Comparison of ENCODE assay signal across 13 cellular contexts in genomic region chr6:136103763-136104311, GRCh38.
DNase-seq lines count a peak whose midpoint lies in the region; ATAC-seq and TF ChIP-seq lines count a peak whose summit lies in the region.
"Had no signal": no experiment of that assay in that cellular context is flagged by ENCODE, and none has a peak within 500 bp of the region (broad histone marks: within the 10 kb centered on the region; RNA-seq: fewer than 3 reads in every experiment).

No MANE protein-coding gene starts in this region.

- H3K9me3 Mint-ChIP-seq in endothelial cell (ENCODE audit: unreplicated experiment), result no peaks in the 10 kb centered on the region
- no peaks in the 10 kb centered on the region for H3K9me3 Mint-ChIP-seq in stimulated activated naive CD8-positive, alpha-beta T cell treated with anti-CD3 and anti-CD28 coated beads, Interleukin-15, amount 100 ng/mL, for 72 hours
- H3K9me3 Mint-ChIP-seq: activated naive CD4-positive, alpha-beta T cell treated with anti-CD3 and anti-CD28 coated beads, Interleukin-2, amount 50 U/mL, for 24 hours had no signal

- H3K4me3 ChIP-seq in H7 (ENCODE audit: insufficient read depth, low read depth, low read length) (no peak overlapping the region), rectal smooth muscle tissue (ENCODE audit: low read length) (peak overlapping the region; percentile 34)

- no peak overlapping the region for H3K9ac ChIP-seq in rectal smooth muscle tissue (ENCODE audit: low read length)

- DNase-seq in H7 (peak; percentile 11), endothelial cell (ENCODE audit: low spot score) (no peak), left kidney (ENCODE audit: low read depth, low spot score) (peak; percentile 58), NCI-H510A (lab: John Stamatoyannopoulos, UW) (no peak)
- DNase-seq in stimulated activated naive CD8-positive, alpha-beta T cell treated with anti-CD3 and anti-CD28 coated beads, Interleukin-15, amount 100 ng/mL, for 72 hours, result no peak

- H3K36me3 Mint-ChIP-seq in endothelial cell (ENCODE audit: low read depth, unreplicated experiment), result no peaks in the 10 kb centered on the region
- H3K36me3 Mint-ChIP-seq: activated naive CD4-positive, alpha-beta T cell treated with anti-CD3 and anti-CD28 coated beads, Interleukin-2, amount 50 U/mL, for 24 hours had no signal

- no peak for TF ChIP-seq CTCF in endothelial cell (IDR thresholded peaks at IDR 0.05; ENCODE audit: unreplicated experiment)

- ATAC-seq in GM21528 (IDR thresholded peaks at IDR 0.05; ENCODE audit: low FRiP score, unreplicated experiment), result no peak
- ATAC-seq in GM19467 (IDR thresholded peaks at IDR 0.05; ENCODE audit: unreplicated experiment), result no peak
- no peak for ATAC-seq in stimulated activated naive CD8-positive, alpha-beta T cell treated with anti-CD3 and anti-CD28 coated beads, Interleukin-15, amount 100 ng/mL, for 72 hours
- ATAC-seq: esophagus mucosa, Panc1 had no signal

- H3K4me1 Mint-ChIP-seq in endothelial cell (ENCODE audit: unreplicated experiment), result peaks cover 34% of the 10 kb centered on the region
- no peaks in the 10 kb centered on the region for H3K4me1 Mint-ChIP-seq in stimulated activated naive CD8-positive, alpha-beta T cell treated with anti-CD3 and anti-CD28 coated beads, Interleukin-15, amount 100 ng/mL, for 72 hours
- H3K4me1 Mint-ChIP-seq: activated naive CD4-positive, alpha-beta T cell treated with anti-CD3 and anti-CD28 coated beads, Interleukin-2, amount 50 U/mL, for 24 hours had no signal

- H3K27ac ChIP-seq in rectal smooth muscle tissue (ENCODE audit: low read depth, low read length), result peak overlapping the region; percentile 64
- H3K27ac ChIP-seq: C4-2B, neutrophil had no signal

- H3K27me3 ChIP-seq in H7 (ENCODE audit: control insufficient read depth, insufficient read depth, low read length) (peaks cover 48% of the 10 kb centered on the region), rectal smooth muscle tissue (ENCODE audit: control insufficient read depth, insufficient read depth, low read length) (no peaks in the 10 kb centered on the region)
- H3K27me3 ChIP-seq: neutrophil had no signal

- no peak overlapping the region for H3K4me3 Mint-ChIP-seq in endothelial cell (ENCODE audit: unreplicated experiment)
- H3K4me3 Mint-ChIP-seq in stimulated activated naive CD8-positive, alpha-beta T cell treated with anti-CD3 and anti-CD28 coated beads, Interleukin-15, amount 100 ng/mL, for 72 hours, result no peak overlapping the region
- H3K4me3 Mint-ChIP-seq: activated naive CD4-positive, alpha-beta T cell treated with anti-CD3 and anti-CD28 coated beads, Interleukin-2, amount 50 U/mL, for 24 hours had no signal

- peak overlapping the region; percentile 83 for H3K27ac Mint-ChIP-seq in endothelial cell (ENCODE audit: unreplicated experiment)
- no peak overlapping the region for H3K27ac Mint-ChIP-seq in stimulated activated naive CD8-positive, alpha-beta T cell treated with anti-CD3 and anti-CD28 coated beads, Interleukin-15, amount 100 ng/mL, for 72 hours
- H3K27ac Mint-ChIP-seq: activated naive CD4-positive, alpha-beta T cell treated with anti-CD3 and anti-CD28 coated beads, Interleukin-2, amount 50 U/mL, for 24 hours had no signal

- no peaks in the 10 kb centered on the region for H3K36me3 ChIP-seq in H7 (replicated peaks; ENCODE audit: control insufficient read depth, insufficient read depth, low read length)
- no peaks in the 10 kb centered on the region for H3K36me3 ChIP-seq in rectal smooth muscle tissue (ENCODE audit: control insufficient read depth, insufficient read depth, low read length)
- H3K36me3 ChIP-seq: neutrophil had no signal

- peaks cover 13% of the 10 kb centered on the region for H3K4me1 ChIP-seq in rectal smooth muscle tissue (ENCODE audit: control insufficient read depth, insufficient read depth, low read length)

- H3K27me3 Mint-ChIP-seq in endothelial cell (ENCODE audit: unreplicated experiment), result no peaks in the 10 kb centered on the region
- no peaks in the 10 kb centered on the region for H3K27me3 Mint-ChIP-seq in stimulated activated naive CD8-positive, alpha-beta T cell treated with anti-CD3 and anti-CD28 coated beads, Interleukin-15, amount 100 ng/mL, for 72 hours

Comparison
In these comparisons a context has a peak if more than half of its experiments do, and no peak if none do; other contexts are left out.
1. DNase-seq: peak in H7 (single experiment) and left kidney (single experiment); none in endothelial cell (single experiment), NCI-H510A (single experiment) and stimulated activated naive CD8-positive, alpha-beta T cell treated with anti-CD3 and anti-CD28 coated beads, Interleukin-15, amount 100 ng/mL, for 72 hours (0 of 2).